In genomic region chr12:119901670-119902069, GRCh38 we compare ENCODE assay signal across 2 cellular contexts.
TF ChIP-seq lines count a peak whose summit lies in the region.

No MANE protein-coding gene starts in this region.

TF ChIP-seq in A549, 52 proteins besides CTCF, POLR2A, EP300 and RAD21:
- no peak for TF ChIP-seq KDM1A (IDR thresholded peaks at IDR 0.05; ENCODE audit: low read depth)
- TF ChIP-seq, protein P1, sequence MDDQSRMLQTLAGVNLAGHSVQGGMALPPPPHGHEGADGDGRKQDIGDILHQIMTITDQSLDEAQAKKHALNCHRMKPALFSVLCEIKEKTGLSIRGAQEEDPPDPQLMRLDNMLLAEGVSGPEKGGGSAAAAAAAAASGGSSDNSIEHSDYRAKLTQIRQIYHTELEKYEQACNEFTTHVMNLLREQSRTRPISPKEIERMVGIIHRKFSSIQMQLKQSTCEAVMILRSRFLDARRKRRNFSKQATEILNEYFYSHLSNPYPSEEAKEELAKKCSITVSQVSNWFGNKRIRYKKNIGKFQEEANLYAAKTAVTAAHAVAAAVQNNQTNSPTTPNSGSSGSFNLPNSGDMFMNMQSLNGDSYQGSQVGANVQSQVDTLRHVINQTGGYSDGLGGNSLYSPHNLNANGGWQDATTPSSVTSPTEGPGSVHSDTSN (IDR thresholded peaks at IDR 0.05): no peak
- no peak for TF ChIP-seq ZFP36 (IDR thresholded peaks at IDR 0.05; ENCODE audit: borderline replicate concordance, partially characterized antibody)
- no peak for TF ChIP-seq JUNB (IDR thresholded peaks at IDR 0.05)
- no peak for TF ChIP-seq CBX2 (IDR thresholded peaks at IDR 0.05; ENCODE audit: borderline replicate concordance, low read depth)
- no peak for TF ChIP-seq ELK1 (IDR thresholded peaks at IDR 0.05; ENCODE audit: low read depth, low read length)
- no peak for TF ChIP-seq FOSL2 (IDR thresholded peaks at IDR 0.05)
- TF ChIP-seq FOSL2 (CRISPR knock-in tag; IDR thresholded peaks at IDR 0.05): no peak
- TF ChIP-seq MAFK (IDR thresholded peaks at IDR 0.05; ENCODE audit: partially characterized antibody): no peak
- TF ChIP-seq, protein P2, sequence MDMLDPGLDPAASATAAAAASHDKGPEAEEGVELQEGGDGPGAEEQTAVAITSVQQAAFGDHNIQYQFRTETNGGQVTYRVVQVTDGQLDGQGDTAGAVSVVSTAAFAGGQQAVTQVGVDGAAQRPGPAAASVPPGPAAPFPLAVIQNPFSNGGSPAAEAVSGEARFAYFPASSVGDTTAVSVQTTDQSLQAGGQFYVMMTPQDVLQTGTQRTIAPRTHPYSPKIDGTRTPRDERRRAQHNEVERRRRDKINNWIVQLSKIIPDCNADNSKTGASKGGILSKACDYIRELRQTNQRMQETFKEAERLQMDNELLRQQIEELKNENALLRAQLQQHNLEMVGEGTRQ (IDR thresholded peaks at IDR 0.05): no peak
- TF ChIP-seq KDM5A (IDR thresholded peaks at IDR 0.05): no peak
- no peak for TF ChIP-seq ZSCAN20 (CRISPR knock-in tag; IDR thresholded peaks at IDR 0.05)
- TF ChIP-seq JUN (IDR thresholded peaks at IDR 0.05): no peak
- no peak for TF ChIP-seq ZNF302 (CRISPR knock-in tag; IDR thresholded peaks at IDR 0.05)

TF ChIP-seq in K562, 482 proteins besides CTCF, POLR2A, EP300 and RAD21:
- TF ChIP-seq ZNF133 (CRISPR knock-in tag; IDR thresholded peaks at IDR 0.05) (no peak), DDX20 (tag; IDR thresholded peaks at IDR 0.05; ENCODE audit: low read depth) (no peak), ZNF449 (CRISPR knock-in tag; IDR thresholded peaks at IDR 0.05) (no peak), MCM7 (IDR thresholded peaks at IDR 0.05) (no peak), RFX1 (IDR thresholded peaks at IDR 0.05) (no peak), NFIC (IDR thresholded peaks at IDR 0.05) (no peak), TAF15 (IDR thresholded peaks at IDR 0.05; ENCODE audit: low read depth, low read length) (no peak), GATA2 (CRISPR knock-in tag; IDR thresholded peaks at IDR 0.05) (no peak), BRD9 (IDR thresholded peaks at IDR 0.05; ENCODE audit: low read depth, partially characterized antibody) (no peak), ZSCAN29 (IDR thresholded peaks at IDR 0.05) (no peak), HOXB6 (CRISPR knock-in tag; IDR thresholded peaks at IDR 0.05; ENCODE audit: borderline replicate concordance) (no peak), CHD4 (IDR thresholded peaks at IDR 0.05; ENCODE audit: insufficient read depth, insufficient replicate concordance, low read depth, low read length, poor library complexity, severe bottlenecking) (no peak), NELFE (IDR thresholded peaks at IDR 0.05; ENCODE audit: insufficient read depth, insufficient read length) (no peak)
- TF ChIP-seq, protein P3, sequence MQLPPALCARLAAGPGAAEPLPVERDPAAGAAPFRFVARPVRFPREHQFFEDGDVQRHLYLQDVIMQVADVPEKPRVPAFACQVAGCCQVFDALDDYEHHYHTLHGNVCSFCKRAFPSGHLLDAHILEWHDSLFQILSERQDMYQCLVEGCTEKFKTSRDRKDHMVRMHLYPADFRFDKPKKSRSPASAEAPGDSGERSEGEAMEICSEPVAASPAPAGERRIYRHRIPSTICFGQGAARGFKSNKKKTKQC (CRISPR knock-in tag; IDR thresholded peaks at IDR 0.05): no peak
